ENCODE assay signal across 8 cellular contexts in the genomic region with DNA sequence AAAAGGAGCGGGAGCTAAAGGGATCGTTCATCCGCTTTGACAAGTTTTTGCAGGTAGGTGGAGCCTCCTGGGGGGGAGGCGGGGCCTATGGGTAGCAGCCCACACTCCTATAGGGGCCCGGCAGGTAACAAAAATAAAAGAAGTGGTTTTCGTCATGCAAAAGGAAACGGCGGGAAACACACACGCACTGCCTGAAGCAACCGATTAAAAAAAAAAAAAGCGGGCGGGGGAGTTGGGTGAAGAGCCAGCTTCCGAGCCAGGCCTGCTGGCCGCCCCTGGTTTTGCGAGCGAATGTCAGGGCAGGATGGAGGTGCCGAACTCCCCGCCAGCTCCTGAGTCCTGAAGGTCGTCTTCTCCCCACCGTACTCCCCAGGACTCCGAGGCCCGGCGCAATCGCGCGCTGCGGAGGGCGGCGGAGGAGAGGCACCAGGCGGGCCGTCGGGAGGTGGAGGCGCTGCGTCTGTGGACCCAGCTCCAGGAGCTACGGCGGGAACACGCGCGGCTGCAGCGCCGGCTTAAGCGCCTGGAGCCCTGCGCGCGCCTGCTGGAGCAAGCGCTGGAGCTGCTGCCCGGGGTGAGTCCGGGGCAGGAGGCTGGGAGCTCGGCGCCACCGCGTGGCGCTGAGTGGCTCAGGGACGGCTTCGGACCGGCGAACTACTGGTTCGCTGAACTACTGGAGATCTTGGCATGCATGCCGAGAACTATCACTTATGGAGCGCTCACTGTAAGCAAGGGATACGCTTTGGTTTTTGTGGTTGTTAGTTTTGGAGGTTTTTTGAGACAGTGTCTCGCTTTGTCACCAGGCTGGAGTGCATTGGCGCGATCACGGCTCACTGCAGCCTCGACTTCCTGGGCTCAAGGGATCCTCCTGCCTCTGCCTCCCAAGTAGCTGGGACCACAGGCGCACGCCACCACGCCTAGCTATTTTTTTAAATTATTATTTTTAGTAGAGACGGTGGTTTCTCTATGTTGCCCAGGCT. TPM values are rescaled to one million over a fixed set of nuclear protein-coding genes. Genes with fewer than 3 reads are reported as not detected.
DNase-seq lines count a peak whose midpoint lies in the region; ATAC-seq, FAIRE-seq and TF ChIP-seq lines count a peak whose summit lies in the region.

No MANE protein-coding gene starts in this region.

- intact Hi-C loops in tibial artery (cut with DNase I; ENCODE audit: low total_unique reads) = no loop called here

- peak overlapping the region; percentile 13 to 47 for H3K4me3 ChIP-seq in neutrophil (ENCODE audit: low read depth in 1 of 2, low read length in 1 of 2)
- peak overlapping the region; percentile 27 to 44 for H3K4me3 ChIP-seq in tibial artery

- DNase-seq in AG20443 (ENCODE audit: low spot score) (peak; percentile 94), Kasumi-1 (lab: John Stamatoyannopoulos, UW) (peak; percentile 54 to 61), SHP77 (lab: John Stamatoyannopoulos, UW) (peak; percentile 69 to 75), frontal cortex (ENCODE audit: low spot score in 2 of 2) (peak; percentile 86 to 89), tibial artery (peak; percentile 55 to 74)
- peak; percentile 14 for DNase-seq in activated gamma-delta T cell treated with anti-CD3 and anti-CD28 coated beads, Interleukin-2, amount 50 U/mL, for 16 hours (ENCODE audit: low read depth)

- peak; percentile 68 for ATAC-seq in GM19035 (IDR thresholded peaks at IDR 0.05; ENCODE audit: unreplicated experiment)

- FAIRE-seq in frontal cortex (lab: Jason Lieb, UNC) = no peak

- peaks cover 10% of the 10 kb centered on the region for H3K36me3 ChIP-seq in neutrophil
- H3K36me3 ChIP-seq in tibial artery = peaks cover 0 to 11% (median 3%) of the 10 kb centered on the region in 3 donors

- H3K4me1 ChIP-seq in neutrophil (ENCODE audit: control insufficient read depth in 1 of 2, insufficient read depth in 1 of 2, low read depth in 1 of 2, low read length in 1 of 2) = peaks cover 11% of the 10 kb centered on the region in 2 experiments
- peaks cover 0 to 35% (median 19%) of the 10 kb centered on the region in 4 donors for H3K4me1 ChIP-seq in tibial artery

- TF ChIP-seq CTCF in neutrophil (IDR thresholded peaks at IDR 0.05) (no peak), tibial artery (IDR thresholded peaks at IDR 0.05) (peak; percentile 25 to 42)

- H3K9me3 ChIP-seq in neutrophil (no peaks in the 10 kb centered on the region), tibial artery (no peaks in the 10 kb centered on the region)

- H3K27me3 ChIP-seq in neutrophil (peaks cover 84% of the 10 kb centered on the region), tibial artery (peaks cover 0 to 52% of the 10 kb centered on the region in 2 donors)

- no peak overlapping the region for H3K27ac ChIP-seq in neutrophil
- H3K27ac ChIP-seq in tibial artery = no peak overlapping the region

RNA-seq across cellular contexts. Expression of gene CFAP73, which starts 3.6 kb away (rescaled TPM):
- total RNA-seq in frontal cortex = not detected

RNA-seq across cellular contexts. Expression of gene RASAL1, which starts 17.6 kb away (rescaled TPM):
- total RNA-seq in frontal cortex = 4.9 TPM

RNA-seq across cellular contexts. Expression of gene DDX54, which starts 32.2 kb away (rescaled TPM):
- 11.0 TPM for total RNA-seq in frontal cortex

RNA-seq across cellular contexts. Expression of gene RITA1, which starts 32.4 kb away (rescaled TPM):
- total RNA-seq in frontal cortex = 10.2 TPM

Comparison
In these comparisons a context has a peak if more than half of its experiments do, and no peak if none do; other contexts are left out.
1. DNase-seq: peak in every context shown above with its lines; median percentile 94 in AG20443; 88 in frontal cortex; 72 in SHP77; 64 in tibial artery; 58 in Kasumi-1; 14 in activated gamma-delta T cell treated with anti-CD3 and anti-CD28 coated beads, Interleukin-2, amount 50 U/mL, for 16 hours.